2 cellular contexts compared by ENCODE assay signal in genomic region chr3:43706342-43706741, GRCh38.
TF ChIP-seq lines count a peak whose summit lies in the region.

No MANE protein-coding gene starts in this region.

TF ChIP-seq in K562, 482 proteins besides CTCF, POLR2A, EP300 and RAD21:
- no peak for TF ChIP-seq HNRNPH1 (optimal IDR thresholded peaks at IDR 0.05; ENCODE audit: low read depth, low read length)
- no peak for TF ChIP-seq MTF1 (CRISPR knock-in tag; IDR thresholded peaks at IDR 0.05; ENCODE audit: borderline replicate concordance)
- no peak for TF ChIP-seq MIER1 (IDR thresholded peaks at IDR 0.05; ENCODE audit: low read depth)
- TF ChIP-seq ZNF655 (CRISPR knock-in tag; IDR thresholded peaks at IDR 0.05): no peak
- no peak for TF ChIP-seq POLR2AphosphoS5 (IDR thresholded peaks at IDR 0.05; ENCODE audit: control insufficient read depth, insufficient read depth, low read depth, low read length)
- TF ChIP-seq CEBPB (tag; IDR thresholded peaks at IDR 0.05): peak; percentile 37
- TF ChIP-seq ZNF143 (CRISPR knock-in tag; IDR thresholded peaks at IDR 0.05): no peak
- no peak for TF ChIP-seq SFPQ (IDR thresholded peaks at IDR 0.05; ENCODE audit: low read depth, low read length)

TF ChIP-seq in HepG2, 621 proteins besides CTCF, POLR2A, EP300 and RAD21 (continues in another document):
- TF ChIP-seq ZBTB39 (CRISPR knock-in tag; IDR thresholded peaks at IDR 0.05) (0 out of 2 replicates have a peak, but pooled peaks have one; percentile 75), ZNF3 (CRISPR knock-in tag; IDR thresholded peaks at IDR 0.05) (0 out of 2 replicates have a peak, but pooled peaks have one; percentile 60), GABPA (IDR thresholded peaks at IDR 0.05; ENCODE audit: low read depth, low read length) (no peak), GABPA (CRISPR knock-in tag; IDR thresholded peaks at IDR 0.05; ENCODE audit: low read depth) (no peak), ZFP90 (CRISPR knock-in tag; IDR thresholded peaks at IDR 0.05; ENCODE audit: borderline replicate concordance) (peak; percentile 98), ZMYM4 (CRISPR knock-in tag; IDR thresholded peaks at IDR 0.05) (peak; percentile 50), GMEB1 (CRISPR knock-in tag; IDR thresholded peaks at IDR 0.05; ENCODE audit: borderline replicate concordance) (no peak), ZNF512B (CRISPR knock-in tag; IDR thresholded peaks at IDR 0.05; ENCODE audit: borderline replicate concordance) (no peak), ZNF737 (CRISPR knock-in tag; IDR thresholded peaks at IDR 0.05; ENCODE audit: borderline replicate concordance) (no peak), SIN3A (IDR thresholded peaks at IDR 0.05; ENCODE audit: borderline replicate concordance, low read depth, low read length) (no peak), ATM (IDR thresholded peaks at IDR 0.05; ENCODE audit: borderline replicate concordance) (no peak), ZNF414 (CRISPR knock-in tag; IDR thresholded peaks at IDR 0.05) (no peak), ZNF816 (CRISPR knock-in tag; IDR thresholded peaks at IDR 0.05; ENCODE audit: borderline replicate concordance) (no peak), TFE3 (CRISPR knock-in tag; IDR thresholded peaks at IDR 0.05) (no peak), ARID2 (CRISPR knock-in tag; IDR thresholded peaks at IDR 0.05; ENCODE audit: borderline replicate concordance) (no peak), RFXAP (CRISPR knock-in tag; IDR thresholded peaks at IDR 0.05; ENCODE audit: borderline replicate concordance) (no peak), ZSCAN31 (CRISPR knock-in tag; IDR thresholded peaks at IDR 0.05; ENCODE audit: low read depth) (no peak), ZNF605 (CRISPR knock-in tag; IDR thresholded peaks at IDR 0.05) (no peak), ZNF644 (CRISPR knock-in tag; IDR thresholded peaks at IDR 0.05; ENCODE audit: low read depth) (peak; percentile 25; the same call in 1 of the 2 replicates), SMAD1 (CRISPR knock-in tag; IDR thresholded peaks at IDR 0.05; ENCODE audit: borderline replicate concordance, low read depth) (no peak), PRDM4 (CRISPR knock-in tag; IDR thresholded peaks at IDR 0.05; ENCODE audit: borderline replicate concordance) (no peak), ZNF44 (CRISPR knock-in tag; IDR thresholded peaks at IDR 0.05) (no peak), ZFP41 (CRISPR knock-in tag; IDR thresholded peaks at IDR 0.05; ENCODE audit: borderline replicate concordance) (no peak), HNRNPK (IDR thresholded peaks at IDR 0.05; ENCODE audit: low read depth, low read length, poor library complexity, severe bottlenecking) (no peak), HNF4A (CRISPR knock-in tag; IDR thresholded peaks at IDR 0.05) (peak; percentile 59), DDIT3 (CRISPR knock-in tag; IDR thresholded peaks at IDR 0.05) (no peak), ZNF142 (CRISPR knock-in tag; IDR thresholded peaks at IDR 0.05) (no peak), SAFB2 (CRISPR knock-in tag; IDR thresholded peaks at IDR 0.05; ENCODE audit: borderline replicate concordance, low read depth) (no peak), ARID5B (CRISPR knock-in tag; IDR thresholded peaks at IDR 0.05) (0 out of 2 replicates have a peak, but pooled peaks have one; percentile 17), CEBPG (CRISPR knock-in tag; IDR thresholded peaks at IDR 0.05) (peak; percentile 71), ZNF337 (CRISPR knock-in tag; IDR thresholded peaks at IDR 0.05; ENCODE audit: borderline replicate concordance, low read depth) (no peak), ZNF563 (CRISPR knock-in tag; IDR thresholded peaks at IDR 0.05) (no peak)
